1 cellular context compared by ENCODE assay signal in genomic region chr3:33392144-33392543, GRCh38.
TF ChIP-seq lines count a peak whose summit lies in the region.

No MANE protein-coding gene starts in this region.

TF ChIP-seq in IMR-90, 13 proteins besides CTCF, POLR2A, EP300 and RAD21:
- TF ChIP-seq MXI1 (IDR thresholded peaks at IDR 0.05; ENCODE audit: borderline replicate concordance, low read depth, low read length), result no peak
- no peak for TF ChIP-seq MAFK (IDR thresholded peaks at IDR 0.05; ENCODE audit: low read depth, low read length)
- TF ChIP-seq ELK1 (IDR thresholded peaks at IDR 0.05; ENCODE audit: borderline replicate concordance, low read depth, low read length), result no peak
- no peak for TF ChIP-seq SMC3 (IDR thresholded peaks at IDR 0.05; ENCODE audit: low read depth, low read length)
- TF ChIP-seq CHD1 (IDR thresholded peaks at IDR 0.05; ENCODE audit: low read depth, low read length), result no peak
- TF ChIP-seq BHLHE40 (IDR thresholded peaks at IDR 0.05; ENCODE audit: low read depth, low read length), result no peak
- TF ChIP-seq NFE2L2 (IDR thresholded peaks at IDR 0.05; ENCODE audit: low read depth, low read length), result no peak
- TF ChIP-seq RCOR1 (IDR thresholded peaks at IDR 0.05; ENCODE audit: insufficient replicate concordance, low read length), result no peak
- no peak for TF ChIP-seq MAZ (IDR thresholded peaks at IDR 0.05; ENCODE audit: borderline replicate concordance, low read depth, low read length)
- no peak for TF ChIP-seq USF2 (IDR thresholded peaks at IDR 0.05; ENCODE audit: low read depth, low read length)
- TF ChIP-seq RFX5 (IDR thresholded peaks at IDR 0.05; ENCODE audit: low read depth, low read length), result no peak
TF ChIP-seq in IMR-90: peak in this region for 0.
